28 cellular contexts compared by ENCODE assay signal in genomic region chr2:236459393-236459792, GRCh38.
"Had no signal": no experiment of that assay in that cellular context is flagged by ENCODE, and none has a peak within 500 bp of the region (broad histone marks: within the 10 kb centered on the region; RNA-seq: fewer than 3 reads in every experiment).

No MANE protein-coding gene starts in this region.

- H3K27ac ChIP-seq: adrenal gland, body of pancreas, breast epithelium, Peyer's patch, RWPE1 had no signal

- DNase-seq: activated CD4-positive, alpha-beta T cell treated with anti-CD3 and anti-CD28 coated beads for 36 hours; activated CD4-positive, alpha-beta T cell treated with anti-CD3 and anti-CD28 coated beads, Interleukin-2, amount 10 ng/mL, durations not matched to agents 7 days and 5 days; activated CD4-positive, alpha-beta T cell treated with anti-CD3 and anti-CD28 coated beads, Interleukin-2, amount 50 U/mL, for 48 hours; activated CD8-positive, alpha-beta T cell treated with anti-CD3 and anti-CD28 coated beads, Interleukin-2, amount 10 ng/mL, durations not matched to agents 7 days and 5 days; activated gamma-delta T cell; activated naive CD4-positive, alpha-beta T cell treated with Interleukin-2 at 50 U/mL for 16 hours; activated T-cell treated with anti-CD3 and anti-CD28 coated beads, Interleukin-2, amount 50 U/mL, for 24 hours; adrenal gland; body of pancreas; MM.1S; MV-4-11; NCI-H1092; NCI-H1436 treated with DMSO at 0.1 percent for 48 hours; NCI-H1694 treated with DMSO at 0.1 percent for 48 hours; NCI-H2029; NCI-H2171; NCI-H510A; NCI-H526; NCI-H748 treated with DMSO at 0.1 percent for 48 hours; NK-92 treated with Interleukin-12 subunit alpha and Interleukin-12 subunit beta, amount 100 ng/mL, for 24 hours; PC-3; Peyer's patch; SIG-M5; T1000 had no signal

- H3K27me3 ChIP-seq: adrenal gland, body of pancreas, breast epithelium, Peyer's patch had no signal

- H3K4me3 ChIP-seq: adrenal gland, body of pancreas, breast epithelium, Peyer's patch had no signal

- H3K9me3 ChIP-seq: adrenal gland, body of pancreas, Peyer's patch had no signal

- H3K4me1 ChIP-seq: adrenal gland, body of pancreas, breast epithelium, Peyer's patch had no signal

- H3K36me3 ChIP-seq: adrenal gland, Peyer's patch had no signal

- ATAC-seq: activated CD4-positive, alpha-beta T cell treated with anti-CD3 and anti-CD28 coated beads for 36 hours; activated CD4-positive, CD25-positive, alpha-beta regulatory T cell treated with anti-CD3 and anti-CD28 coated beads, Interleukin-2, amount 50 U/mL, for 24 hours; activated CD8-positive, alpha-beta T cell treated with anti-CD3 and anti-CD28 coated beads, Interleukin-2, amount 10 ng/mL, durations not matched to agents 7 days and 5 days; body of pancreas; PC-3; Right ventricle myocardium inferior had no signal
